Comparison of ENCODE assay signal across 8 cellular contexts in genomic region chr2:238288650-238289573, GRCh38. TPM values are rescaled to one million over a fixed set of nuclear protein-coding genes. Genes with fewer than 3 reads are reported as not detected.
DNase-seq lines count a peak whose midpoint lies in the region; ATAC-seq and TF ChIP-seq lines count a peak whose summit lies in the region.

No MANE protein-coding gene starts in this region.

- TF ChIP-seq POLR2A in lower leg skin (IDR thresholded peaks at IDR 0.05), result peak in 1 of 2 donors; percentile 44

- intact Hi-C loops in dorsolateral prefrontal cortex (cut with DNase I) (loop anchor here (1.0 kb wide), 1 partner anchor 31 kb away; the partner anchor contains the start of gene TRAF3IP1 (in 2 of the 2)), lower leg skin (cut with DNase I; ENCODE audit: low total_unique reads) (no loop called here)

- TF ChIP-seq CTCF in dorsolateral prefrontal cortex (IDR thresholded peaks at IDR 0.05 in 54 of 56, conservative IDR thresholded peaks at IDR 0.05 in 2 of 56; ENCODE audit: low read depth in 1 of 56, partially characterized antibody in 56 of 56), result peak in 41 of 56 donors; percentile 7 to 53 (median 35)
- TF ChIP-seq CTCF in lower leg skin (IDR thresholded peaks at IDR 0.05), result peak in 1 of 3 donors; percentile 59

- 0% methylated on average over 57 to 71 of the region's 108 CpGs for WGBS in lower leg skin, 2 donors

- H3K4me3 ChIP-seq in dorsolateral prefrontal cortex (peak overlapping the region; percentile 48 to 96 (median 87)), lower leg skin (ENCODE audit: low read depth, poor library complexity, severe bottlenecking) (peak overlapping the region; percentile 62)

- H3K27me3 ChIP-seq in dorsolateral prefrontal cortex, result no peaks in the 10 kb centered on the region

- ATAC-seq in GM19372 (IDR thresholded peaks at IDR 0.05; ENCODE audit: low read depth, unreplicated experiment) (peak; percentile 89), HG03558 (IDR thresholded peaks at IDR 0.05; ENCODE audit: extremely low read depth, unreplicated experiment) (peak; percentile 81)

- peak; percentile 99 for DNase-seq in CD1c-positive myeloid dendritic cell (ENCODE audit: extremely low spot score)
- DNase-seq in NCI-H748 (lab: John Stamatoyannopoulos, UW; ENCODE audit: unreplicated experiment), result peak; percentile 100
- peak; percentile 96 for DNase-seq in activated CD4-positive, alpha-beta T cell treated with anti-CD3 and anti-CD28 coated beads, Interleukin-2, amount 50 U/mL, for 4 hours
- peak; percentile 95 to 100 (median 99) for DNase-seq in dorsolateral prefrontal cortex
- DNase-seq in lower leg skin (ENCODE audit: low spot score in 2 of 2), result peak; percentile 99 to 100
- peak; percentile 95 for DNase-seq in stimulated activated CD4-positive, alpha-beta T cell treated with anti-CD3 and anti-CD28 coated beads, Interleukin-4, amount 100 ng/mL, for 48 hours (ENCODE audit: low read depth in 2 of 2)

- peak overlapping the region in 55 of 59 donors; percentile 17 to 95 (median 80) for H3K27ac ChIP-seq in dorsolateral prefrontal cortex

RNA-seq across cellular contexts. Expression of gene PER2, which starts 0.5 kb away (rescaled TPM):
- 10 to 100 TPM in 119 of 120 experiments, 1 to 10 TPM in 1; 9.9 to 34.3 (median 18.4) TPM for total RNA-seq in dorsolateral prefrontal cortex
- total RNA-seq in lower leg skin, result 10 to 100 TPM; 15.9 to 82.3 (median 18.1) TPM

RNA-seq across cellular contexts. Expression of gene TRAF3IP1, which starts 31.4 kb away (rescaled TPM):
- 10 to 100 TPM; 17.6 to 47.3 (median 30.2) TPM for total RNA-seq in dorsolateral prefrontal cortex
- total RNA-seq in lower leg skin, result 1 to 10 TPM; 4.3 to 8.7 (median 8.2) TPM

RNA-seq across cellular contexts. Expression of gene HES6, which starts 49.1 kb away (rescaled TPM):
- total RNA-seq in dorsolateral prefrontal cortex (10 to 100 TPM; 16.3 to 92.6 (median 39.4) TPM), lower leg skin (1 to 10 TPM; 1.3 to 5.8 (median 3.1) TPM)

Comparison
In these comparisons a context has a peak if more than half of its experiments do, and no peak if none do; other contexts are left out.
1. Peak in every context shown above with its lines: DNase-seq, ATAC-seq, H3K4me3 ChIP-seq and H3K27ac ChIP-seq.